ENCODE assay signal across 1 cellular context in the genomic region with DNA sequence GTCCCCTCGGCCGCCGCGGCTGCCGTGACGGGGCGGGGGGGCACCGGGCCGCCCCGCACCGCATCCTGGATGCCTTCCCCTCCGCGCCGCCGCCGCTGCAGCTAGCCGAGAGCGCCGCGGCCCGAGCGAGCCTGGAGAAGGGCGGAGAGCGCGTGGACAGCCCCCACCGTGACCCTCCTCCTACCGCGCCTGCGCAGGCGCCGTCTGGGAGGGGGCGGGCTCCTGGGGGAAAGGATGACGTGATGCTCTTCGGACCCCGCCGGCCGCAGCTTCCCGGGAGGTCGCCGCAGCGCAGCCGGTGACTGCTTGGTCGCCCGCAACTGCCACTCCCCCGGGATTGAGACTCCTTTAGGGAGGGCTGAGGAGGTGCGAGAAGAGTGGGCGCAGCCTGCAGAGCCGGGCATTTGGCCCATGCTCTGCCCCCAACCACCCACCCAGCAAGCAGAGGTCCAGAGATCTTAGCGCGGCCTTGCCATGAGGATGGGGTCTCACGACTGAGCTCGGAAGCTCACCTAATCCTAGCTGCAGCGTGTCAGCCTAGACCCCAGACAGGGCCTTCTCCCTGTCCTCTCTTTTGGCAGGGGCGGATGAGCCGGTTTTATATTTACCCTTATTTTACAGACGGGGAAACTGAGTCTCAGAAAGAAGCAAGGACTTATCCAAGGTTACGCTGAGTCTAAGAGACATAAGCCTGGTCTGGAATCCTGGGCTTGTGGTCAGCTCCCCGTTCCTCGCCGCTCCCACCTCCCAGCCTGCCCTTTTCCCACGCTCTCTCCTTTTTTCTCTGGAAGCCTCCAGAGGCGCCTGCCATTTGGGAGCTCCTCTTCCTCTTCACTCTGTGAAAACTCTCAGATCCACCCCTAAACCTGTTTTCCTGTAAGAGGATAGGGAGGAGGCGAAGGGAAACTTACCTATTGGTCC.
TF ChIP-seq lines count a peak whose summit lies in the region.

A gene (minus strand): TSS at position 140 of the 921 bp plus-strand sequence. CDS start 281 bp downstream, outside the sequence.

TF ChIP-seq in HepG2, 621 proteins besides CTCF, POLR2A, EP300 and RAD21 (continued from another document and continues in another):
- TF ChIP-seq, protein P1, sequence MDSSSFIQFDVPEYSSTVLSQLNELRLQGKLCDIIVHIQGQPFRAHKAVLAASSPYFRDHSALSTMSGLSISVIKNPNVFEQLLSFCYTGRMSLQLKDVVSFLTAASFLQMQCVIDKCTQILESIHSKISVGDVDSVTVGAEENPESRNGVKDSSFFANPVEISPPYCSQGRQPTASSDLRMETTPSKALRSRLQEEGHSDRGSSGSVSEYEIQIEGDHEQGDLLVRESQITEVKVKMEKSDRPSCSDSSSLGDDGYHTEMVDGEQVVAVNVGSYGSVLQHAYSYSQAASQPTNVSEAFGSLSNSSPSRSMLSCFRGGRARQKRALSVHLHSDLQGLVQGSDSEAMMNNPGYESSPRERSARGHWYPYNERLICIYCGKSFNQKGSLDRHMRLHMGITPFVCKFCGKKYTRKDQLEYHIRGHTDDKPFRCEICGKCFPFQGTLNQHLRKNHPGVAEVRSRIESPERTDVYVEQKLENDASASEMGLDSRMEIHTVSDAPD (CRISPR knock-in tag; IDR thresholded peaks at IDR 0.05): no peak; the same call in 1 of the 2 replicates
- TF ChIP-seq HCFC1 (IDR thresholded peaks at IDR 0.05; ENCODE audit: low read depth, low read length) (no peak), SETDB1 (CRISPR knock-in tag; IDR thresholded peaks at IDR 0.05; ENCODE audit: borderline replicate concordance) (no peak), KDM3A (CRISPR knock-in tag; IDR thresholded peaks at IDR 0.05; ENCODE audit: low read depth) (peak; percentile 70; the same call in 1 of the 2 replicates), ZNF136 (CRISPR knock-in tag; IDR thresholded peaks at IDR 0.05; ENCODE audit: low read depth) (0 out of 2 replicates have a peak, but pooled peaks have one; percentile 35), ZNF577 (CRISPR knock-in tag; IDR thresholded peaks at IDR 0.05; ENCODE audit: borderline replicate concordance, low read depth) (no peak), HMG20B (CRISPR knock-in tag; conservative IDR thresholded peaks at IDR 0.05) (no peak), THAP11 (CRISPR knock-in tag; IDR thresholded peaks at IDR 0.05) (0 out of 2 replicates have a peak, but pooled peaks have one; percentile 52), SNRNP70 (IDR thresholded peaks at IDR 0.05; ENCODE audit: low read depth, low read length) (no peak), SAFB2 (CRISPR knock-in tag; IDR thresholded peaks at IDR 0.05; ENCODE audit: borderline replicate concordance, low read depth) (peak; percentile 52; the same call in 1 of the 2 replicates), ZNF207 (IDR thresholded peaks at IDR 0.05; ENCODE audit: borderline replicate concordance) (no peak), ZNF354B (CRISPR knock-in tag; IDR thresholded peaks at IDR 0.05) (no peak), ZNF260 (CRISPR knock-in tag; IDR thresholded peaks at IDR 0.05; ENCODE audit: borderline replicate concordance, low read depth) (no peak), GABPA (IDR thresholded peaks at IDR 0.05; ENCODE audit: low read depth, low read length) (no peak), GABPA (CRISPR knock-in tag; IDR thresholded peaks at IDR 0.05; ENCODE audit: low read depth) (0 out of 2 replicates have a peak, but pooled peaks have one; percentile 26), GATAD2A (CRISPR knock-in tag; IDR thresholded peaks at IDR 0.05) (no peak; the same call in 1 of the 2 replicates), ZNF75D (CRISPR knock-in tag; IDR thresholded peaks at IDR 0.05; ENCODE audit: borderline replicate concordance) (no peak), RCOR2 (CRISPR knock-in tag; IDR thresholded peaks at IDR 0.05) (no peak), DR1 (CRISPR knock-in tag; IDR thresholded peaks at IDR 0.05) (no peak), ZFP82 (CRISPR knock-in tag; IDR thresholded peaks at IDR 0.05; ENCODE audit: borderline replicate concordance) (no peak), ZNF709 (CRISPR knock-in tag; IDR thresholded peaks at IDR 0.05) (0 out of 2 replicates have a peak, but pooled peaks have one; percentile 43), BHLHE40 (IDR thresholded peaks at IDR 0.05; ENCODE audit: low read length) (no peak), ZNF547 (CRISPR knock-in tag; IDR thresholded peaks at IDR 0.05) (peak; percentile 63), SIX4 (CRISPR knock-in tag; IDR thresholded peaks at IDR 0.05) (no peak), PAF1 (CRISPR knock-in tag; IDR thresholded peaks at IDR 0.05) (no peak), ZNF549 (CRISPR knock-in tag; IDR thresholded peaks at IDR 0.05) (no peak), POLR2AphosphoS2 (IDR thresholded peaks at IDR 0.05; ENCODE audit: low read depth, low read length) (peak; percentile 69; the same call in 1 of the 2 replicates), TOE1 (CRISPR knock-in tag; IDR thresholded peaks at IDR 0.05) (no peak), ZNF138 (CRISPR knock-in tag; IDR thresholded peaks at IDR 0.05; ENCODE audit: low read depth) (no peak), GTF2F1 (IDR thresholded peaks at IDR 0.05; ENCODE audit: low read length) (no peak)
- TF ChIP-seq, protein P2, sequence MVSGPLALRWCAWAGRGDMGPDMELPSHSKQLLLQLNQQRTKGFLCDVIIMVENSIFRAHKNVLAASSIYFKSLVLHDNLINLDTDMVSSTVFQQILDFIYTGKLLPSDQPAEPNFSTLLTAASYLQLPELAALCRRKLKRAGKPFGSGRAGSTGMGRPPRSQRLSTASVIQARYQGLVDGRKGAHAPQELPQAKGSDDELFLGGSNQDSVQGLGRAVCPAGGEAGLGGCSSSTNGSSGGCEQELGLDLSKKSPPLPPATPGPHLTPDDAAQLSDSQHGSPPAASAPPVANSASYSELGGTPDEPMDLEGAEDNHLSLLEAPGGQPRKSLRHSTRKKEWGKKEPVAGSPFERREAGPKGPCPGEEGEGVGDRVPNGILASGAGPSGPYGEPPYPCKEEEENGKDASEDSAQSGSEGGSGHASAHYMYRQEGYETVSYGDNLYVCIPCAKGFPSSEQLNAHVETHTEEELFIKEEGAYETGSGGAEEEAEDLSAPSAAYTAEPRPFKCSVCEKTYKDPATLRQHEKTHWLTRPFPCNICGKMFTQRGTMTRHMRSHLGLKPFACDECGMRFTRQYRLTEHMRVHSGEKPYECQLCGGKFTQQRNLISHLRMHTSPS (CRISPR knock-in tag; IDR thresholded peaks at IDR 0.05; ENCODE audit: low read depth): 0 out of 2 replicates have a peak, but pooled peaks have one; percentile 16
- TF ChIP-seq, protein P3, sequence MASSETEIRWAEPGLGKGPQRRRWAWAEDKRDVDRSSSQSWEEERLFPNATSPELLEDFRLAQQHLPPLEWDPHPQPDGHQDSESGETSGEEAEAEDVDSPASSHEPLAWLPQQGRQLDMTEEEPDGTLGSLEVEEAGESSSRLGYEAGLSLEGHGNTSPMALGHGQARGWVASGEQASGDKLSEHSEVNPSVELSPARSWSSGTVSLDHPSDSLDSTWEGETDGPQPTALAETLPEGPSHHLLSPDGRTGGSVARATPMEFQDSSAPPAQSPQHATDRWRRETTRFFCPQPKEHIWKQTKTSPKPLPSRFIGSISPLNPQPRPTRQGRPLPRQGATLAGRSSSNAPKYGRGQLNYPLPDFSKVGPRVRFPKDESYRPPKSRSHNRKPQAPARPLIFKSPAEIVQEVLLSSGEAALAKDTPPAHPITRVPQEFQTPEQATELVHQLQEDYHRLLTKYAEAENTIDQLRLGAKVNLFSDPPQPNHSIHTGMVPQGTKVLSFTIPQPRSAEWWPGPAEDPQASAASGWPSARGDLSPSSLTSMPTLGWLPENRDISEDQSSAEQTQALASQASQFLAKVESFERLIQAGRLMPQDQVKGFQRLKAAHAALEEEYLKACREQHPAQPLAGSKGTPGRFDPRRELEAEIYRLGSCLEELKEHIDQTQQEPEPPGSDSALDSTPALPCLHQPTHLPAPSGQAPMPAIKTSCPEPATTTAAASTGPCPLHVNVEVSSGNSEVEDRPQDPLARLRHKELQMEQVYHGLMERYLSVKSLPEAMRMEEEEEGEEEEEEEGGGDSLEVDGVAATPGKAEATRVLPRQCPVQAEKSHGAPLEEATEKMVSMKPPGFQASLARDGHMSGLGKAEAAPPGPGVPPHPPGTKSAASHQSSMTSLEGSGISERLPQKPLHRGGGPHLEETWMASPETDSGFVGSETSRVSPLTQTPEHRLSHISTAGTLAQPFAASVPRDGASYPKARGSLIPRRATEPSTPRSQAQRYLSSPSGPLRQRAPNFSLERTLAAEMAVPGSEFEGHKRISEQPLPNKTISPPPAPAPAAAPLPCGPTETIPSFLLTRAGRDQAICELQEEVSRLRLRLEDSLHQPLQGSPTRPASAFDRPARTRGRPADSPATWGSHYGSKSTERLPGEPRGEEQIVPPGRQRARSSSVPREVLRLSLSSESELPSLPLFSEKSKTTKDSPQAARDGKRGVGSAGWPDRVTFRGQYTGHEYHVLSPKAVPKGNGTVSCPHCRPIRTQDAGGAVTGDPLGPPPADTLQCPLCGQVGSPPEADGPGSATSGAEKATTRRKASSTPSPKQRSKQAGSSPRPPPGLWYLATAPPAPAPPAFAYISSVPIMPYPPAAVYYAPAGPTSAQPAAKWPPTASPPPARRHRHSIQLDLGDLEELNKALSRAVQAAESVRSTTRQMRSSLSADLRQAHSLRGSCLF (CRISPR knock-in tag; IDR thresholded peaks at IDR 0.05; ENCODE audit: borderline replicate concordance): no peak
- TF ChIP-seq, protein P4, sequence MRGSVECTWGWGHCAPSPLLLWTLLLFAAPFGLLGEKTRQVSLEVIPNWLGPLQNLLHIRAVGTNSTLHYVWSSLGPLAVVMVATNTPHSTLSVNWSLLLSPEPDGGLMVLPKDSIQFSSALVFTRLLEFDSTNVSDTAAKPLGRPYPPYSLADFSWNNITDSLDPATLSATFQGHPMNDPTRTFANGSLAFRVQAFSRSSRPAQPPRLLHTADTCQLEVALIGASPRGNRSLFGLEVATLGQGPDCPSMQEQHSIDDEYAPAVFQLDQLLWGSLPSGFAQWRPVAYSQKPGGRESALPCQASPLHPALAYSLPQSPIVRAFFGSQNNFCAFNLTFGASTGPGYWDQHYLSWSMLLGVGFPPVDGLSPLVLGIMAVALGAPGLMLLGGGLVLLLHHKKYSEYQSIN (CRISPR knock-in tag; IDR thresholded peaks at IDR 0.05; ENCODE audit: borderline replicate concordance): no peak
- TF ChIP-seq, protein P5, sequence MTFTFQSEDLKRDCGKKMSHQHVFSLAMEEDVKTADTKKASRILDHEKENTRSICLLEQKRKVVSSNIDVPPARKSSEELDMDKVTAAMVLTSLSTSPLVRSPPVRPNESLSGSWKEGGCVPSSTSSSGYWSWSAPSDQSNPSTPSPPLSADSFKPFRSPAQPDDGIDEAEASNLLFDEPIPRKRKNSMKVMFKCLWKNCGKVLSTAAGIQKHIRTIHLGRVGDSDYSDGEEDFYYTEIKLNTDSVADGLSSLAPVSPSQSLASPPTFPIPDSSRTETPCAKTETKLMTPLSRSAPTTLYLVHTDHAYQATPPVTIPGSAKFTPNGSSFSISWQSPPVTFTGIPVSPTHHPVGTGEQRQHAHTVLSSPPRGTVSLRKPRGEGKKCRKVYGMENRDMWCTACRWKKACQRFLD (CRISPR knock-in tag; IDR thresholded peaks at IDR 0.05; ENCODE audit: borderline replicate concordance): no peak
- TF ChIP-seq, protein P6, sequence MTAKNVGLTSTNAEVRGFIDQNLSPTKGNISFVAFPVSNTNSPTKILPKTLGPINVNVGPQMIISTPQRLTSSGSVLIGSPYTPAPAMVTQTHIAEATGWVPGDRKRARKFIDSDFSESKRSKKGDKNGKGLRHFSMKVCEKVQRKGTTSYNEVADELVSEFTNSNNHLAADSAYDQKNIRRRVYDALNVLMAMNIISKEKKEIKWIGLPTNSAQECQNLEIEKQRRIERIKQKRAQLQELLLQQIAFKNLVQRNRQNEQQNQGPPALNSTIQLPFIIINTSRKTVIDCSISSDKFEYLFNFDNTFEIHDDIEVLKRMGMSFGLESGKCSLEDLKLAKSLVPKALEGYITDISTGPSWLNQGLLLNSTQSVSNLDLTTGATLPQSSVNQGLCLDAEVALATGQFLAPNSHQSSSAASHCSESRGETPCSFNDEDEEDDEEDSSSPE (CRISPR knock-in tag; IDR thresholded peaks at IDR 0.05): peak; percentile 12
- TF ChIP-seq, protein P7, sequence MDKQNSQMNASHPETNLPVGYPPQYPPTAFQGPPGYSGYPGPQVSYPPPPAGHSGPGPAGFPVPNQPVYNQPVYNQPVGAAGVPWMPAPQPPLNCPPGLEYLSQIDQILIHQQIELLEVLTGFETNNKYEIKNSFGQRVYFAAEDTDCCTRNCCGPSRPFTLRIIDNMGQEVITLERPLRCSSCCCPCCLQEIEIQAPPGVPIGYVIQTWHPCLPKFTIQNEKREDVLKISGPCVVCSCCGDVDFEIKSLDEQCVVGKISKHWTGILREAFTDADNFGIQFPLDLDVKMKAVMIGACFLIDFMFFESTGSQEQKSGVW (CRISPR knock-in tag; IDR thresholded peaks at IDR 0.05; ENCODE audit: borderline replicate concordance): no peak
- TF ChIP-seq, protein P8, sequence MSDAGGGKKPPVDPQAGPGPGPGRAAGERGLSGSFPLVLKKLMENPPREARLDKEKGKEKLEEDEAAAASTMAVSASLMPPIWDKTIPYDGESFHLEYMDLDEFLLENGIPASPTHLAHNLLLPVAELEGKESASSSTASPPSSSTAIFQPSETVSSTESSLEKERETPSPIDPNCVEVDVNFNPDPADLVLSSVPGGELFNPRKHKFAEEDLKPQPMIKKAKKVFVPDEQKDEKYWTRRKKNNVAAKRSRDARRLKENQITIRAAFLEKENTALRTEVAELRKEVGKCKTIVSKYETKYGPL (CRISPR knock-in tag; IDR thresholded peaks at IDR 0.05): no peak
- TF ChIP-seq, protein P9, sequence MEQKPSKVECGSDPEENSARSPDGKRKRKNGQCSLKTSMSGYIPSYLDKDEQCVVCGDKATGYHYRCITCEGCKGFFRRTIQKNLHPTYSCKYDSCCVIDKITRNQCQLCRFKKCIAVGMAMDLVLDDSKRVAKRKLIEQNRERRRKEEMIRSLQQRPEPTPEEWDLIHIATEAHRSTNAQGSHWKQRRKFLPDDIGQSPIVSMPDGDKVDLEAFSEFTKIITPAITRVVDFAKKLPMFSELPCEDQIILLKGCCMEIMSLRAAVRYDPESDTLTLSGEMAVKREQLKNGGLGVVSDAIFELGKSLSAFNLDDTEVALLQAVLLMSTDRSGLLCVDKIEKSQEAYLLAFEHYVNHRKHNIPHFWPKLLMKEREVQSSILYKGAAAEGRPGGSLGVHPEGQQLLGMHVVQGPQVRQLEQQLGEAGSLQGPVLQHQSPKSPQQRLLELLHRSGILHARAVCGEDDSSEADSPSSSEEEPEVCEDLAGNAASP (CRISPR knock-in tag; IDR thresholded peaks at IDR 0.05; ENCODE audit: borderline replicate concordance): no peak
- TF ChIP-seq, protein P10, sequence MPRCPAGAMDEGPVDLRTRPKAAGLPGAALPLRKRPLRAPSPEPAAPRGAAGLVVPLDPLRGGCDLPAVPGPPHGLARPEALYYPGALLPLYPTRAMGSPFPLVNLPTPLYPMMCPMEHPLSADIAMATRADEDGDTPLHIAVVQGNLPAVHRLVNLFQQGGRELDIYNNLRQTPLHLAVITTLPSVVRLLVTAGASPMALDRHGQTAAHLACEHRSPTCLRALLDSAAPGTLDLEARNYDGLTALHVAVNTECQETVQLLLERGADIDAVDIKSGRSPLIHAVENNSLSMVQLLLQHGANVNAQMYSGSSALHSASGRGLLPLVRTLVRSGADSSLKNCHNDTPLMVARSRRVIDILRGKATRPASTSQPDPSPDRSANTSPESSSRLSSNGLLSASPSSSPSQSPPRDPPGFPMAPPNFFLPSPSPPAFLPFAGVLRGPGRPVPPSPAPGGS (CRISPR knock-in tag; IDR thresholded peaks at IDR 0.05): no peak
- TF ChIP-seq, protein P11, sequence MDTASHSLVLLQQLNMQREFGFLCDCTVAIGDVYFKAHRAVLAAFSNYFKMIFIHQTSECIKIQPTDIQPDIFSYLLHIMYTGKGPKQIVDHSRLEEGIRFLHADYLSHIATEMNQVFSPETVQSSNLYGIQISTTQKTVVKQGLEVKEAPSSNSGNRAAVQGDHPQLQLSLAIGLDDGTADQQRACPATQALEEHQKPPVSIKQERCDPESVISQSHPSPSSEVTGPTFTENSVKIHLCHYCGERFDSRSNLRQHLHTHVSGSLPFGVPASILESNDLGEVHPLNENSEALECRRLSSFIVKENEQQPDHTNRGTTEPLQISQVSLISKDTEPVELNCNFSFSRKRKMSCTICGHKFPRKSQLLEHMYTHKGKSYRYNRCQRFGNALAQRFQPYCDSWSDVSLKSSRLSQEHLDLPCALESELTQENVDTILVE (CRISPR knock-in tag; IDR thresholded peaks at IDR 0.05): 0 out of 2 replicates have a peak, but pooled peaks have one; percentile 26
